ENCODE assay signal across 12 cellular contexts in genomic region chrX:79182616-79183015, GRCh38. TPM values are rescaled to one million over a fixed set of nuclear protein-coding genes. Genes with fewer than 3 reads are reported as not detected.
DNase-seq lines count a peak whose midpoint lies in the region; ATAC-seq and TF ChIP-seq lines count a peak whose summit lies in the region.
"Had no signal": no experiment of that assay in that cellular context is flagged by ENCODE, and none has a peak within 500 bp of the region (broad histone marks: within the 10 kb centered on the region; RNA-seq: fewer than 3 reads in every experiment).

No MANE protein-coding gene starts in this region.

- peaks cover 0 to 7% (median 3%) of the 10 kb centered on the region in 9 donors for H3K9me3 Mint-ChIP-seq in naive thymus-derived CD8-positive, alpha-beta T cell
- H3K9me3 Mint-ChIP-seq in glutamatergic neuron (ENCODE audit: unreplicated experiment): no peaks in the 10 kb centered on the region

- DNase-seq in activated CD4-positive, CD25-positive, alpha-beta regulatory T cell treated with anti-CD3 and anti-CD28 coated beads, Interleukin-2, amount 50 U/mL, for 72 hours: no peak
- no peak for DNase-seq in naive thymus-derived CD8-positive, alpha-beta T cell
- no peak for DNase-seq in left ventricle myocardium inferior
- no peak for DNase-seq in glutamatergic neuron
- no peak for DNase-seq in kidney tubule cell (ENCODE audit: low spot score)
- DNase-seq: 8988T, mucosa of descending colon, NCI-H1092 had no signal

- no peak for TF ChIP-seq CTCF in left ventricle myocardium inferior (IDR thresholded peaks at IDR 0.05; ENCODE audit: borderline replicate concordance)
- no peak for TF ChIP-seq CTCF in glutamatergic neuron (IDR thresholded peaks at IDR 0.05; ENCODE audit: partially characterized antibody, unreplicated experiment)

- H3K27ac ChIP-seq in left ventricle myocardium inferior (replicated peaks): no peak overlapping the region

- intact Hi-C loops in left ventricle myocardium inferior (cut with micrococcal nuclease): no loop called here

- POLR2A ChIA-PET in naive thymus-derived CD8-positive, alpha-beta T cell (lab: Charles Lee): interaction anchor here (0.6 kb wide), 1 partner anchor 38 kb away, joined by 3 read pairs; no protein-coding TSS in a partner anchor

- H3K27me3 ChIP-seq in left ventricle myocardium inferior (ENCODE audit: low read depth): no peaks in the 10 kb centered on the region

- peak; percentile 89 to 91 for ATAC-seq in activated CD4-positive, CD25-positive, alpha-beta regulatory T cell treated with anti-CD3 and anti-CD28 coated beads, Interleukin-2, amount 50 U/mL, for 24 hours
- ATAC-seq in GM21576 (IDR thresholded peaks at IDR 0.05; ENCODE audit: unreplicated experiment) (peak; percentile 92), HG03432 (IDR thresholded peaks at IDR 0.05; ENCODE audit: unreplicated experiment) (peak; percentile 95)
- no peak for ATAC-seq in naive thymus-derived CD8-positive, alpha-beta T cell
- ATAC-seq: mucosa of descending colon had no signal

- H3K9me3 ChIP-seq in left ventricle myocardium inferior (replicated peaks): no peaks in the 10 kb centered on the region
- H3K9me3 ChIP-seq: mucosa of descending colon had no signal

- no peaks in the 10 kb centered on the region for H3K27me3 Mint-ChIP-seq in naive thymus-derived CD8-positive, alpha-beta T cell
- H3K27me3 Mint-ChIP-seq in glutamatergic neuron (ENCODE audit: unreplicated experiment): no peaks in the 10 kb centered on the region

- H3K4me3 Mint-ChIP-seq in naive thymus-derived CD8-positive, alpha-beta T cell: peak overlapping the region in 6 of 10 donors; percentile 24 to 63 (median 29)
- H3K4me3 Mint-ChIP-seq in glutamatergic neuron (ENCODE audit: unreplicated experiment): no peak overlapping the region

- H3K36me3 ChIP-seq in left ventricle myocardium inferior: no peaks in the 10 kb centered on the region

- no peaks in the 10 kb centered on the region for H3K4me1 ChIP-seq in left ventricle myocardium inferior

- H3K4me3 ChIP-seq in left ventricle myocardium inferior: no peak overlapping the region
- H3K4me3 ChIP-seq: mucosa of descending colon had no signal

- peaks cover 15 to 65% (median 46%) of the 10 kb centered on the region in 4 donors for H3K4me1 Mint-ChIP-seq in naive thymus-derived CD8-positive, alpha-beta T cell
- H3K4me1 Mint-ChIP-seq in glutamatergic neuron (ENCODE audit: low read depth, unreplicated experiment): no peaks in the 10 kb centered on the region

- H3K27ac Mint-ChIP-seq in naive thymus-derived CD8-positive, alpha-beta T cell: peak overlapping the region in 8 of 10 donors; percentile 18 to 87 (median 72)
- H3K27ac Mint-ChIP-seq in glutamatergic neuron (ENCODE audit: unreplicated experiment): no peak overlapping the region

- H3K36me3 Mint-ChIP-seq in naive thymus-derived CD8-positive, alpha-beta T cell: peaks cover 0 to 6% (median 4%) of the 10 kb centered on the region in 3 donors
- no peaks in the 10 kb centered on the region for H3K36me3 Mint-ChIP-seq in glutamatergic neuron (ENCODE audit: unreplicated experiment)

RNA-seq across cellular contexts. Expression of gene GPR174, which starts 38.1 kb away (rescaled TPM):
- total RNA-seq in naive thymus-derived CD8-positive, alpha-beta T cell: 10 to 100 TPM; 43.0 to 47.8 TPM
- polyA plus RNA-seq in naive thymus-derived CD8-positive, alpha-beta T cell: 1 to 10 TPM; 5.1 to 8.8 (median 5.5) TPM
- 0.22 TPM for total RNA-seq in left ventricle myocardium inferior
- total RNA-seq in glutamatergic neuron (ENCODE audit: unreplicated experiment): not detected
- total RNA-seq: SK-MEL-5 had no signal

Comparison
In these comparisons a context has a peak if more than half of its experiments do, and no peak if none do; other contexts are left out.
1. ATAC-seq: peak in activated CD4-positive, CD25-positive, alpha-beta regulatory T cell treated with anti-CD3 and anti-CD28 coated beads, Interleukin-2, amount 50 U/mL, for 24 hours (2 of 2), GM21576 (single experiment) and HG03432 (single experiment); none in naive thymus-derived CD8-positive, alpha-beta T cell (0 of 2).
2. RNA of gene GPR174, which starts 38.1 kb away (total RNA-seq): 43.0 to 47.8 TPM in naive thymus-derived CD8-positive, alpha-beta T cell; 0.22 TPM in left ventricle myocardium inferior (single experiment) and not detected in glutamatergic neuron (single experiment); every median in the first group is over 10 times any median in the second.